32 cellular contexts compared by ENCODE assay signal in genomic region chr15:89387140-89387903, GRCh38.
"Had no signal": no experiment of that assay in that cellular context is flagged by ENCODE, and none has a peak within 500 bp of the region (broad histone marks: within the 10 kb centered on the region; RNA-seq: fewer than 3 reads in every experiment).

No MANE protein-coding gene starts in this region.

- DNase-seq: activated CD4-positive, alpha-beta T cell treated with anti-CD3 and anti-CD28 coated beads for 36 hours; activated CD4-positive, alpha-beta T cell treated with anti-CD3 and anti-CD28 coated beads, Interleukin-2, amount 10 ng/mL, durations not matched to agents 7 days and 5 days; activated CD4-positive, alpha-beta T cell treated with anti-CD3 and anti-CD28 coated beads, Interleukin-2, amount 50 U/mL, for 48 hours; activated CD8-positive, alpha-beta memory T cell treated with anti-CD3 and anti-CD28 coated beads, Interleukin-2, amount 50 U/mL, for 4 hours; activated CD8-positive, alpha-beta T cell treated with anti-CD3 and anti-CD28 coated beads, Interleukin-2, amount 10 ng/mL, durations not matched to agents 7 days and 5 days; activated gamma-delta T cell treated with Interleukin-2 at 50 U/mL for 16 hours; activated naive CD4-positive, alpha-beta T cell treated with anti-CD3 and anti-CD28 coated beads for 36 hours; activated T-cell treated with anti-CD3 and anti-CD28 coated beads for 4 hours; activated T-cell treated with anti-CD3 and anti-CD28 coated beads, Interleukin-2, amount 50 U/mL, for 4 hours; adrenal gland; anterior cingulate cortex; brain microvascular endothelial cell; Karpas-422; KBM-7; NCI-H1105; NCI-H1417 treated with DMSO at 0.1 percent for 48 hours; NCI-H187 treated with DMSO at 0.1 percent for 48 hours; NCI-H2081; NCI-H345; NCI-H524 treated with DMSO at 0.1 percent for 48 hours; SHP77; SJCRH30 had no signal

- H3K4me3 ChIP-seq: adrenal gland, cardiac muscle cell, SJCRH30, SK-N-MC had no signal

- H3K9me3 Mint-ChIP-seq: activated CD4-positive, alpha-beta T cell treated with anti-CD3 and anti-CD28 coated beads, Interleukin-2, amount 10 ng/mL, durations not matched to agents 7 days and 5 days; activated naive CD4-positive, alpha-beta T cell treated with anti-CD3 and anti-CD28 coated beads for 36 hours; activated naive CD4-positive, alpha-beta T cell treated with anti-CD3 and anti-CD28 coated beads, Interleukin-2, amount 50 U/mL, for 72 hours; activated T-cell treated with anti-CD3 and anti-CD28 coated beads, Interleukin-2, amount 50 U/mL, for 4 hours; activated T-helper 1 cell treated with anti-CD3 and anti-CD28 coated beads, Interleukin-12 subunit alpha, Interleukin-12 subunit beta, Interleukin-2, Interleukin-4 antibody, amounts not matched to agents 30 ng/mL and 10 ng/mL and 1 ng/mL, durations not matched to agents 14 hours and 24 hours and 36 hours; central memory CD8-positive, alpha-beta T cell; T-helper 2 cell treated with Interferon-gamma antibody and Interleukin-4, amounts not matched to agents 5 μg/mL and 100 μg/mL, for 36 hours; WTC11 had no signal

- H3K36me3 ChIP-seq: adrenal gland, brain microvascular endothelial cell, cardiac muscle cell, SJCRH30 had no signal

- H3K4me1 ChIP-seq: adrenal gland had no signal

- ATAC-seq: activated CD4-positive, alpha-beta T cell treated with anti-CD3 and anti-CD28 coated beads for 36 hours; activated CD4-positive, CD25-positive, alpha-beta regulatory T cell treated with anti-CD3 and anti-CD28 coated beads, Interleukin-2, amount 50 U/mL, for 24 hours; activated CD8-positive, alpha-beta T cell treated with anti-CD3 and anti-CD28 coated beads, Interleukin-2, amount 10 ng/mL, durations not matched to agents 7 days and 5 days; activated naive CD4-positive, alpha-beta T cell treated with anti-CD3 and anti-CD28 coated beads, Interleukin-2, amount 50 U/mL, for 72 hours; activated T-cell treated with anti-CD3 and anti-CD28 coated beads, Interleukin-2, amount 50 U/mL, for 4 hours; Panc1; WTC11 had no signal

- H3K4me1 Mint-ChIP-seq: activated CD4-positive, alpha-beta T cell treated with anti-CD3 and anti-CD28 coated beads for 36 hours; activated CD4-positive, alpha-beta T cell treated with anti-CD3 and anti-CD28 coated beads, Interleukin-2, amount 10 ng/mL, durations not matched to agents 7 days and 5 days; central memory CD8-positive, alpha-beta T cell had no signal

- H3K27ac Mint-ChIP-seq: activated CD4-positive, alpha-beta T cell treated with anti-CD3 and anti-CD28 coated beads for 36 hours; activated CD4-positive, alpha-beta T cell treated with anti-CD3 and anti-CD28 coated beads, Interleukin-2, amount 10 ng/mL, durations not matched to agents 7 days and 5 days; activated CD8-positive, alpha-beta T cell treated with anti-CD3 and anti-CD28 coated beads, Interleukin-2, amount 10 ng/mL, durations not matched to agents 7 days and 5 days; activated naive CD4-positive, alpha-beta T cell treated with anti-CD3 and anti-CD28 coated beads for 36 hours; activated naive CD4-positive, alpha-beta T cell treated with anti-CD3 and anti-CD28 coated beads, Interleukin-2, amount 50 U/mL, for 72 hours; activated T-helper 1 cell treated with anti-CD3 and anti-CD28 coated beads, Interleukin-12 subunit alpha, Interleukin-12 subunit beta, Interleukin-2, Interleukin-4 antibody, amounts not matched to agents 30 ng/mL and 10 ng/mL and 1 ng/mL, durations not matched to agents 14 hours and 24 hours and 36 hours; T-helper 2 cell treated with Interferon-gamma antibody and Interleukin-4, amounts not matched to agents 5 μg/mL and 100 μg/mL, for 36 hours; WTC11 had no signal

- FAIRE-seq: TTC549 had no signal

- H3K27ac ChIP-seq: adrenal gland, brain microvascular endothelial cell, cardiac muscle cell, SJCRH30, SK-N-MC had no signal

- H3K9me3 ChIP-seq: adrenal gland, SJCRH30 had no signal

- H3K4me3 Mint-ChIP-seq: activated CD4-positive, alpha-beta T cell treated with anti-CD3 and anti-CD28 coated beads for 36 hours; activated CD4-positive, alpha-beta T cell treated with anti-CD3 and anti-CD28 coated beads, Interleukin-2, amount 10 ng/mL, durations not matched to agents 7 days and 5 days; activated CD8-positive, alpha-beta T cell treated with anti-CD3 and anti-CD28 coated beads, Interleukin-2, amount 10 ng/mL, durations not matched to agents 7 days and 5 days; activated naive CD4-positive, alpha-beta T cell treated with anti-CD3 and anti-CD28 coated beads for 36 hours; activated T-cell treated with anti-CD3 and anti-CD28 coated beads, Interleukin-2, amount 50 U/mL, for 4 hours; activated T-helper 1 cell treated with anti-CD3 and anti-CD28 coated beads, Interleukin-12 subunit alpha, Interleukin-12 subunit beta, Interleukin-2, Interleukin-4 antibody, amounts not matched to agents 30 ng/mL and 10 ng/mL and 1 ng/mL, durations not matched to agents 14 hours and 24 hours and 36 hours; central memory CD8-positive, alpha-beta T cell; T-helper 2 cell treated with Interferon-gamma antibody and Interleukin-4, amounts not matched to agents 5 μg/mL and 100 μg/mL, for 36 hours; WTC11 had no signal

- H3K36me3 Mint-ChIP-seq: activated naive CD4-positive, alpha-beta T cell treated with anti-CD3 and anti-CD28 coated beads, Interleukin-2, amount 50 U/mL, for 72 hours; WTC11 had no signal
